25 cellular contexts compared by ENCODE assay signal in the genomic region with DNA sequence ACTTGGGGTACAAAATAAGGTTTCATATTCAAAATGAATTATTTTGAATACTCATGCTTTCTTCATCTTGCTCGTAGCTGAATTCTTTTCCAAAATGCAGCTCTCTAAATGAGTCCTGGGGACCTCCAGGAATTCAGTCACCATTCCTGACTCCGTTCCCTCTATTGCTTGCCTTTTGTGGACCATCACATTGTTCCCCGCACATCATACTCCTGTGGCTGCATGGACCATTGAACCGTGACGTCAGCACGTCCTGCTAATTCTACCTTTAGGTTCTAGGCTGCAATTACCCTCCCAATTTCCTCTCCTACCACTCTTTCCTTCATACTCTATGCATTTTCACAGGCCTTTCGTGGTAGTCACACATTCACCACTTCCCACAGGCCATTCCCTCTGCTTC.
"Had no signal": no experiment of that assay in that cellular context is flagged by ENCODE, and none has a peak within 500 bp of the region (broad histone marks: within the 10 kb centered on the region; RNA-seq: fewer than 3 reads in every experiment).

No MANE protein-coding gene starts in this region.

- H3K27ac ChIP-seq: coronary artery, esophagus squamous epithelium, gastrocnemius medialis, lower lobe of right lung, sigmoid colon, stomach, suprapubic skin, tibial nerve had no signal

- H3K27me3 ChIP-seq: esophagus squamous epithelium, gastrocnemius medialis, sigmoid colon, stomach, suprapubic skin, tibial nerve had no signal

- H3K36me3 ChIP-seq: esophagus squamous epithelium, gastrocnemius medialis, lower lobe of right lung, sigmoid colon, stomach, suprapubic skin, tibial nerve had no signal

- ATAC-seq: gastrocnemius medialis; left lobe of liver; lower lobe of right lung; mucosa of descending colon; stimulated activated memory B cell treated with anti-CD40 and anti-IgM and Interleukin-4, amounts not matched to agents 10 μg/mL and 1 μg/mL and 100 μg/mL, for 72 hours had no signal

- H3K4me2 ChIP-seq: smooth muscle cell had no signal

- H3K9me3 ChIP-seq: esophagus squamous epithelium, gastrocnemius medialis, lower lobe of right lung, mucosa of descending colon, sigmoid colon, stomach, suprapubic skin, tibial nerve had no signal

- H3K4me3 ChIP-seq: coronary artery, esophagus squamous epithelium, gastrocnemius medialis, lower lobe of right lung, mucosa of descending colon, sigmoid colon, smooth muscle cell, stomach, suprapubic skin, tibial nerve had no signal

- DNase-seq: activated B cell treated with CpG ODN at 0.5 μM for 24 hours; activated CD4-positive, alpha-beta T cell treated with anti-CD3 and anti-CD28 coated beads for 4 hours; activated CD4-positive, alpha-beta T cell treated with anti-CD3 and anti-CD28 coated beads, Interleukin-2, amount 50 U/mL, for 48 hours; activated effector memory CD4-positive, alpha-beta T cell treated with anti-CD3 and anti-CD28 coated beads, Interleukin-2, amount 50 U/mL, for 16 hours; activated naive CD4-positive, alpha-beta T cell treated with anti-CD3 and anti-CD28 coated beads, Interleukin-2, amount 10 ng/mL, durations not matched to agents 7 days and 5 days; cerebellar nuclear complex; endodermal cell; esophagus squamous epithelium; gastrocnemius medialis; head of caudate nucleus; hypothalamus; kidney; lower lobe of right lung; mesendoderm; mucosa of descending colon; sigmoid colon; stimulated activated CD4-positive, alpha-beta T cell treated with anti-CD3 and anti-CD28 coated beads, Interleukin-15, amount 100 ng/mL, for 24 hours; stomach had no signal

- H3K4me1 ChIP-seq: gastrocnemius medialis, lower lobe of right lung had no signal

- FAIRE-seq: kidney, urothelium cell line had no signal
